In the genomic region with DNA sequence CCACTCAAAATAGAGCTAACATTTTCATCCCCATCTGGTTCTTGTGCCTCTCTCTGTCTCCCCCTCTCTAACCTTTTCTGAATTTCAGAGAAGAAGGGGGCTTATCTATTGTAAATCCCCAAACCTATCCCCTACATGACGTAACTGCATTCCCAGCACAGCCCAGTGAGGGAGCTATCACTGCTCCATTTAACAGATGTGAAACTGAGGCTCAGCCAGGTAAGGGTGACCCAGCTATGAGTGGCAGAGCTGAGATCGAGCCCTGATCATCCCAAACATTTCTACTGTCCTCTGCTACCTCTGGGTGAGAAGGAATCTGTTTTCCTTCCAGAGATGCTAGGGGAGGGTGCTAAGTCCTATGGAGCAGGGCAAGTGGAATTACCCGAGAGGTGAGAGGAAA, we compare ENCODE assay signal across 2 cellular contexts.
A peak's percentile ranks its signal among the peaks of the same experiment; 100 is the strongest.
TF ChIP-seq lines count a peak whose summit lies in the region.

No MANE protein-coding gene starts in this region.

TF ChIP-seq in IMR-90, 13 proteins besides CTCF, POLR2A, EP300 and RAD21:
- TF ChIP-seq RFX5 (IDR thresholded peaks at IDR 0.05; ENCODE audit: low read depth, low read length) (no peak), USF2 (IDR thresholded peaks at IDR 0.05; ENCODE audit: low read depth, low read length) (no peak), NFE2L2 (IDR thresholded peaks at IDR 0.05; ENCODE audit: low read depth, low read length) (no peak), SMC3 (IDR thresholded peaks at IDR 0.05; ENCODE audit: low read depth, low read length) (no peak), BHLHE40 (IDR thresholded peaks at IDR 0.05; ENCODE audit: low read depth, low read length) (no peak), CHD1 (IDR thresholded peaks at IDR 0.05; ENCODE audit: low read depth, low read length) (no peak), MAZ (IDR thresholded peaks at IDR 0.05; ENCODE audit: borderline replicate concordance, low read depth, low read length) (no peak), RCOR1 (IDR thresholded peaks at IDR 0.05; ENCODE audit: insufficient replicate concordance, low read length) (no peak), MXI1 (IDR thresholded peaks at IDR 0.05; ENCODE audit: borderline replicate concordance, low read depth, low read length) (no peak)

TF ChIP-seq in GM12878, 131 proteins besides CTCF, POLR2A, EP300 and RAD21:
- TF ChIP-seq USF2 (IDR thresholded peaks at IDR 0.05; ENCODE audit: borderline replicate concordance, low read depth, low read length): no peak
- TF ChIP-seq EGR1 (IDR thresholded peaks at IDR 0.05; ENCODE audit: borderline replicate concordance in 1 of 2, low read depth in 2 of 2, low read length in 2 of 2): no peak
- TF ChIP-seq ATF7 (IDR thresholded peaks at IDR 0.05; ENCODE audit: low read depth): peak; percentile 29; the same call in 1 of the 2 replicates
- TF ChIP-seq MYB (IDR thresholded peaks at IDR 0.05; ENCODE audit: borderline replicate concordance, low read depth, low read length): no peak
- no peak for TF ChIP-seq TCF7 (IDR thresholded peaks at IDR 0.05; ENCODE audit: borderline replicate concordance)
- TF ChIP-seq IKZF1 (conservative IDR thresholded peaks at IDR 0.05): no peak
- TF ChIP-seq KAT2A (conservative IDR thresholded peaks at IDR 0.05; ENCODE audit: control insufficient read depth, low read depth, low read length): no peak
- TF ChIP-seq E2F8 (IDR thresholded peaks at IDR 0.05; ENCODE audit: low read depth, partially characterized antibody): no peak
